Comparison of ENCODE assay signal across 1 cellular context in the genomic region with DNA sequence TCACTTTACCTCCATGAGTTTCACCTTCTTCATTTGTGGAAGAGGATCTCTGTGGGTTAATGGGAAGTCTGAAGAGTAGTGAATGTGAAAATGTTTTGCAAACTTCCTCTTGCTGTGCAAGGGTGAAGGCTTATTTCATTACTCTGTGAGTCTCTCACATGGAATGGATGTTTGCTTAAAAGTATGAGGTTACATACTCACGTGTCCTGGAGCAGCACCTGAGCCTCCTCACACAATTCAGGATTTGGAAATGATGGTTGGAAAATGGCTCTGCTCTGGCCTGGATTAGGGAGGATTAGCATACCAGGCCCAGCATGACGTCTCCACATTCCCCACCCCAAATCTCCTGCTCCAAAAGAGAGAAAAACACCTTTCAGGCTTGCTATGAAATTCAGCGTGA.
TF ChIP-seq lines count a peak whose summit lies in the region.

No MANE protein-coding gene starts in this region.

TF ChIP-seq in WTC11, 78 proteins besides CTCF, POLR2A, EP300 and RAD21:
- TF ChIP-seq TEAD1 (CRISPR knock-in tag; IDR thresholded peaks at IDR 0.05), result peak; percentile 88; the same call in 1 of the 2 replicates
- TF ChIP-seq ZNF317 (CRISPR knock-in tag; IDR thresholded peaks at IDR 0.05; ENCODE audit: borderline replicate concordance, low read depth), result no peak
- TF ChIP-seq TEAD4 (CRISPR knock-in tag; IDR thresholded peaks at IDR 0.05), result peak; percentile 60; the same call in 1 of the 2 replicates
- TF ChIP-seq, protein P1, sequence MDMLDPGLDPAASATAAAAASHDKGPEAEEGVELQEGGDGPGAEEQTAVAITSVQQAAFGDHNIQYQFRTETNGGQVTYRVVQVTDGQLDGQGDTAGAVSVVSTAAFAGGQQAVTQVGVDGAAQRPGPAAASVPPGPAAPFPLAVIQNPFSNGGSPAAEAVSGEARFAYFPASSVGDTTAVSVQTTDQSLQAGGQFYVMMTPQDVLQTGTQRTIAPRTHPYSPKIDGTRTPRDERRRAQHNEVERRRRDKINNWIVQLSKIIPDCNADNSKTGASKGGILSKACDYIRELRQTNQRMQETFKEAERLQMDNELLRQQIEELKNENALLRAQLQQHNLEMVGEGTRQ (CRISPR knock-in tag; IDR thresholded peaks at IDR 0.05), result peak; percentile 28; the same call in 1 of the 2 replicates
- TF ChIP-seq, protein P2, sequence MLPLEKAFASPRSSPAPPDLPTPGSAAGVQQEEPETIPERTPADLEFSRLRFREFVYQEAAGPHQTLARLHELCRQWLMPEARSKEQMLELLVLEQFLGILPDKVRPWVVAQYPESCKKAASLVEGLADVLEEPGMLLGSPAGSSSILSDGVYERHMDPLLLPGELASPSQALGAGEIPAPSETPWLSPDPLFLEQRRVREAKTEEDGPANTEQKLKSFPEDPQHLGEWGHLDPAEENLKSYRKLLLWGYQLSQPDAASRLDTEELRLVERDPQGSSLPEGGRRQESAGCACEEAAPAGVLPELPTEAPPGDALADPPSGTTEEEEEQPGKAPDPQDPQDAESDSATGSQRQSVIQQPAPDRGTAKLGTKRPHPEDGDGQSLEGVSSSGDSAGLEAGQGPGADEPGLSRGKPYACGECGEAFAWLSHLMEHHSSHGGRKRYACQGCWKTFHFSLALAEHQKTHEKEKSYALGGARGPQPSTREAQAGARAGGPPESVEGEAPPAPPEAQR (CRISPR knock-in tag; IDR thresholded peaks at IDR 0.05), result peak; percentile 75; the same call in 1 of the 2 replicates
- no peak for TF ChIP-seq NR3C1 (CRISPR knock-in tag; conservative IDR thresholded peaks at IDR 0.05; ENCODE audit: low read depth)
